8 cellular contexts compared by ENCODE assay signal in the genomic region with DNA sequence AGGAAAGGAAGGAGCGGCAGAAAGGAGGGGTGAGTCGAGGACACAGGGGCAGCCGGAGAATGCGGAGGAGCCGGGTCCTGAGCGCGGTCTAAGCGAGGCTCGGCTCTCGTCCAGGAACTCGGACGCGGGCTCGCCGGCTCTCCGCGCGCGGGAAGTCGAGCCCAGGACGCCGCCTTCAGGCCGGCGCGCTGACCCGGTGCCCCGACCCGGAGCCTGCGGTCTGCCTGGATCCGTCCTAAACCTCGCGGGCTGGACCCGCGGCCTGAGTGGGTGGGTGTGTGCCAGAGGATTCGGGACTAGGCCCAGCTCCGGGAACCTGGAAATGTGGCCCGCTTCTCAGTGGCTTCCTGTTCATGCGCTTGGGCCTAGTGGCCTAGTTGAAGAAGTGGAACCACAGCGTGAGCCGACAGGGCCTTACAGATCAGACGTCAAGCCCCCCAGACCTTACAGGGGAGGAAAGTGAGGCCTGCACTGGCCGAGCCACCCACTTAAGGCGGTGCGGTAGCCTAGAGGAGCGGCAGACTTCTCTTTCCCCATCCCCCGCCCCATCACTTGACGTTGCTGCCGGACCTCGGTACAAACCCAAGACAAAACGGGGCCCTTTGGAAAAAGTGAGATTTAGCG. TPM values are rescaled to one million over a fixed set of nuclear protein-coding genes. Genes with fewer than 3 reads are reported as not detected.
A peak's percentile ranks its signal among the peaks of the same experiment; 100 is the strongest.
DNase-seq lines count a peak whose midpoint lies in the region; ATAC-seq and TF ChIP-seq lines count a peak whose summit lies in the region.

No MANE protein-coding gene starts in this region.

- no peak overlapping the region for H3K27ac Mint-ChIP-seq in activated naive CD4-positive, alpha-beta T cell treated with anti-CD3 and anti-CD28 coated beads for 36 hours
- peak overlapping the region; percentile 97 for H3K27ac Mint-ChIP-seq in activated B cell treated with CpG ODN at 0.5 μM for 24 hours
- no peak overlapping the region for H3K27ac Mint-ChIP-seq in nephron progenitor cell

- peak overlapping the region; percentile 87 for H3K4me3 Mint-ChIP-seq in activated naive CD4-positive, alpha-beta T cell treated with anti-CD3 and anti-CD28 coated beads for 36 hours
- H3K4me3 Mint-ChIP-seq in activated B cell treated with CpG ODN at 0.5 μM for 24 hours (peak overlapping the region; percentile 98), nephron progenitor cell (peak overlapping the region; percentile 80)

- DNase-seq in activated naive CD4-positive, alpha-beta T cell treated with anti-CD3 and anti-CD28 coated beads for 36 hours = no peak
- no peak for DNase-seq in activated naive CD4-positive, alpha-beta T cell treated with anti-CD3 and anti-CD28 coated beads, Interleukin-2, amount 50 U/mL, for 16 hours
- DNase-seq in HK-2 (ENCODE audit: unreplicated experiment) (peak; percentile 53), activated B cell treated with CpG ODN at 0.5 μM for 24 hours (peak; percentile 63), fibroblast of villous mesenchyme (ENCODE audit: low read depth) (peak; percentile 78), nephron progenitor cell (peak; percentile 58), inferior parietal cortex (ENCODE audit: extremely low spot score) (no peak), NOMO-1 treated with dmso at 0.1 percent for 144 hours (lab: John Stamatoyannopoulos, UW; ENCODE audit: unreplicated experiment) (no peak)

- CTCF ChIA-PET in activated naive CD4-positive, alpha-beta T cell treated with anti-CD3 and anti-CD28 coated beads for 36 hours (lab: Charles Lee) = interaction anchor here (1.0 to 2.3 kb wide), 3 partner anchors 13 to 249 kb away, joined by 4 to 8 read pairs (median 5); partner anchors contain the start of gene CDKN2B
- CTCF ChIA-PET in activated B cell treated with CpG ODN at 0.5 μM for 24 hours (lab: Charles Lee) = interaction anchor here (1.0 to 4.2 kb wide), 4 partner anchors 13 to 243 kb away, joined by 4 to 21 read pairs (median 7); partner anchors contain the start of gene CDKN2B

- no peaks in the 10 kb centered on the region for H3K9me3 Mint-ChIP-seq in activated naive CD4-positive, alpha-beta T cell treated with anti-CD3 and anti-CD28 coated beads for 36 hours
- H3K9me3 Mint-ChIP-seq in activated B cell treated with CpG ODN at 0.5 μM for 24 hours = no peaks in the 10 kb centered on the region
- H3K9me3 Mint-ChIP-seq in nephron progenitor cell = no peaks in the 10 kb centered on the region

- intact Hi-C loops in activated naive CD4-positive, alpha-beta T cell treated with anti-CD3 and anti-CD28 coated beads for 36 hours (cut with micrococcal nuclease) = loop anchor here (1.0 to 10.0 kb wide), 8 partner anchors 13 to 660 kb away; partner anchors contain the start of genes KLHL9 and MTAP
- intact Hi-C loops in activated B cell treated with CpG ODN at 0.5 μM for 24 hours (cut with micrococcal nuclease) = loop anchor here (1.0 to 5.0 kb wide), 10 partner anchors 8 to 1373 kb away; partner anchors contain the start of genes KLHL9 and MLLT3

- H3K4me3 ChIP-seq in fibroblast of villous mesenchyme (ENCODE audit: low read depth, low read length) = peak overlapping the region; percentile 92

- peaks cover 10% of the 10 kb centered on the region for H3K4me1 Mint-ChIP-seq in activated naive CD4-positive, alpha-beta T cell treated with anti-CD3 and anti-CD28 coated beads for 36 hours (ENCODE audit: low read depth)
- H3K4me1 Mint-ChIP-seq in activated B cell treated with CpG ODN at 0.5 μM for 24 hours (peaks cover 24% of the 10 kb centered on the region), nephron progenitor cell (peaks cover 18% of the 10 kb centered on the region)

- H3K27me3 Mint-ChIP-seq in activated naive CD4-positive, alpha-beta T cell treated with anti-CD3 and anti-CD28 coated beads for 36 hours (ENCODE audit: low read depth) = peaks cover 41% of the 10 kb centered on the region
- H3K27me3 Mint-ChIP-seq in activated B cell treated with CpG ODN at 0.5 μM for 24 hours (peaks cover under 1% of the 10 kb centered on the region), nephron progenitor cell (ENCODE audit: low read depth, poor library complexity) (peaks cover 95% of the 10 kb centered on the region)

- POLR2A ChIA-PET in activated B cell treated with CpG ODN at 0.5 μM for 24 hours (lab: Charles Lee) = interaction anchor here (0.6 to 3.1 kb wide), 4 partner anchors 13 to 246 kb away, joined by 3 to 18 read pairs (median 5); partner anchors contain the start of gene CDKN2B

- no peak for TF ChIP-seq CTCF in activated B cell treated with CpG ODN at 0.5 μM for 24 hours (IDR thresholded peaks at IDR 0.05)
- TF ChIP-seq CTCF in fibroblast of villous mesenchyme (IDR thresholded peaks at IDR 0.05; ENCODE audit: insufficient read depth, low read depth, low read length) = peak; percentile 43
- no peak for TF ChIP-seq CTCF in nephron progenitor cell (IDR thresholded peaks at IDR 0.05)

- ATAC-seq in activated B cell treated with CpG ODN at 0.5 μM for 24 hours (ENCODE audit: low read depth) = peak; percentile 22

- H3K36me3 Mint-ChIP-seq in activated naive CD4-positive, alpha-beta T cell treated with anti-CD3 and anti-CD28 coated beads for 36 hours (ENCODE audit: low read depth) = no peaks in the 10 kb centered on the region
- peaks cover 6% of the 10 kb centered on the region for H3K36me3 Mint-ChIP-seq in activated B cell treated with CpG ODN at 0.5 μM for 24 hours (ENCODE audit: low read depth)
- no peaks in the 10 kb centered on the region for H3K36me3 Mint-ChIP-seq in nephron progenitor cell (ENCODE audit: low read depth)

RNA-seq across cellular contexts. Expression of gene CDKN2B-AS1, which starts 1.2 kb away (rescaled TPM):
- total RNA-seq in activated naive CD4-positive, alpha-beta T cell treated with anti-CD3 and anti-CD28 coated beads for 36 hours = under 1 TPM in 1 of 2 experiments, not detected in 1; 0.24 TPM
- total RNA-seq in activated B cell treated with CpG ODN at 0.5 μM for 24 hours = 1.3 and 1.4 TPM in 2 replicates
- 5.2 and 9.5 TPM in 2 replicates for total RNA-seq in fibroblast of villous mesenchyme

RNA-seq across cellular contexts. Expression of gene CDKN2A, which starts 1.6 kb away (rescaled TPM):
- under 1 TPM; 0.57 to 0.89 TPM for total RNA-seq in activated naive CD4-positive, alpha-beta T cell treated with anti-CD3 and anti-CD28 coated beads for 36 hours
- 6.7 and 8.5 TPM in 2 replicates for total RNA-seq in activated B cell treated with CpG ODN at 0.5 μM for 24 hours
- total RNA-seq in fibroblast of villous mesenchyme = 20.7 and 32.5 TPM in 2 replicates

RNA-seq across cellular contexts. Expression of gene CDKN2B, which starts 13.3 kb away (rescaled TPM):
- total RNA-seq in activated naive CD4-positive, alpha-beta T cell treated with anti-CD3 and anti-CD28 coated beads for 36 hours = not detected
- total RNA-seq in activated B cell treated with CpG ODN at 0.5 μM for 24 hours (0.32 and 0.38 TPM in 2 replicates), fibroblast of villous mesenchyme (43.2 and 58.3 TPM in 2 replicates)

Comparison
In these comparisons a context has a peak if more than half of its experiments do, and no peak if none do; other contexts are left out.
1. DNase-seq: peak in HK-2 (single experiment), activated B cell treated with CpG ODN at 0.5 μM for 24 hours (single experiment), fibroblast of villous mesenchyme (single experiment) and nephron progenitor cell (single experiment); none in activated naive CD4-positive, alpha-beta T cell treated with anti-CD3 and anti-CD28 coated beads for 36 hours (single experiment), activated naive CD4-positive, alpha-beta T cell treated with anti-CD3 and anti-CD28 coated beads, Interleukin-2, amount 50 U/mL, for 16 hours (single experiment), inferior parietal cortex (single experiment) and NOMO-1 treated with dmso at 0.1 percent for 144 hours (single experiment).
2. RNA of gene CDKN2B, which starts 13.3 kb away (total RNA-seq): 43.2 to 58.3 TPM in fibroblast of villous mesenchyme; 0.32 to 0.38 TPM in activated B cell treated with CpG ODN at 0.5 μM for 24 hours and not detected in activated naive CD4-positive, alpha-beta T cell treated with anti-CD3 and anti-CD28 coated beads for 36 hours; every median in the first group is over 10 times any median in the second.
3. Peak in every context shown above with its lines, with median percentiles within 50 percentile points of each other: H3K4me3 Mint-ChIP-seq.